24 cellular contexts compared by ENCODE assay signal in the genomic region with DNA sequence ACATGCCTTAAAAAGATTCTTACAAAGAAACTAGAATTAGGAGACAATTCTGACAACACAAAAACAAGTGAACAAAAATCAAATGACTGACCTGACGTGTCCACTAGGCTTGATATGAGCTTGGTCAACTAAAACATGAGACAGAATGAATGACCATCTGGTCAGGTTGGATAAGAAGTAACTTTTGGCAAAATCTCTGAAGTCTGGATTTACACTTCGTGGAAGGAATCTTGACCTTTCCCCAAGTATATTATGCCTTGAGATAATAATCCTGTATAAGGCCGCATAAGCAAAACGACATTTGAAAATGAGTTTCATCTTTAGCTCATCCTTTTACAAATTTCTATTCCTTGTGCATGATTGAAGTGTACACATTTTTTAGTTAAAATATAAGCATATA. TPM values are rescaled to one million over a fixed set of nuclear protein-coding genes. Genes with fewer than 3 reads are reported as not detected.
"Had no signal": no experiment of that assay in that cellular context is flagged by ENCODE, and none has a peak within 500 bp of the region (broad histone marks: within the 10 kb centered on the region; RNA-seq: fewer than 3 reads in every experiment).

No MANE protein-coding gene starts in this region.

- H3K27me3 Mint-ChIP-seq: type B pancreatic cell had no signal

- H3K9ac ChIP-seq: parathyroid adenoma had no signal

- H3K4me1 Mint-ChIP-seq: immature natural killer cell; stimulated activated memory B cell treated with anti-CD40 and anti-IgM and Interleukin-4, amounts not matched to agents 10 μg/mL and 1 μg/mL and 100 μg/mL, for 72 hours had no signal

- H3K4me3 ChIP-seq: lung, spleen, thyroid gland had no signal

- H3K27ac ChIP-seq: epithelial cell of prostate, esophagus muscularis mucosa, gastroesophageal sphincter, left ventricle myocardium inferior, parathyroid adenoma, psoas muscle, spleen, thyroid gland had no signal

- H3K79me2 ChIP-seq: parathyroid adenoma had no signal

- DNase-seq: cortex of kidney; effector memory CD8-positive, alpha-beta T cell; glutamatergic neuron; immature natural killer cell; left cardiac atrium; left ventricle myocardium inferior; mesendoderm; naive B cell; psoas muscle; spleen; stimulated activated CD4-positive, alpha-beta T cell treated with anti-CD3 and anti-CD28 coated beads, Interleukin-15, amount 100 ng/mL, for 24 hours; stimulated activated CD4-positive, alpha-beta T cell treated with anti-CD3 and anti-CD28 coated beads, Interleukin-1b, Interleukin-23, amount 100 ng/mL, for 48 hours; stimulated activated CD4-positive, alpha-beta T cell treated with anti-CD3 and anti-CD28 coated beads, Interleukin-4, amount 100 ng/mL, for 24 hours; thyroid gland had no signal

- H3K27ac Mint-ChIP-seq: effector memory CD8-positive, alpha-beta T cell; immature natural killer cell; naive B cell; nephron; stimulated activated memory B cell treated with anti-CD40 and anti-IgM and Interleukin-4, amounts not matched to agents 10 μg/mL and 1 μg/mL and 100 μg/mL, for 72 hours; stimulated activated naive CD8-positive, alpha-beta T cell treated with anti-CD3 and anti-CD28 coated beads, Interleukin-15, Interleukin-2, amounts not matched to agents 100 ng/mL and 50 ng/mL, for 24 hours; type B pancreatic cell had no signal

- H3K36me3 Mint-ChIP-seq: immature natural killer cell; naive B cell; stimulated activated memory B cell treated with anti-CD40 and anti-IgM and Interleukin-4, amounts not matched to agents 10 μg/mL and 1 μg/mL and 100 μg/mL, for 72 hours; type B pancreatic cell had no signal

- H3K36me3 ChIP-seq: esophagus muscularis mucosa, gastroesophageal sphincter, left ventricle myocardium inferior, spleen, thyroid gland had no signal

- H3K27me3 ChIP-seq: thyroid gland had no signal

- H3K4me3 Mint-ChIP-seq: effector memory CD8-positive, alpha-beta T cell; immature natural killer cell; naive B cell; nephron; stimulated activated memory B cell treated with anti-CD40 and anti-IgM and Interleukin-4, amounts not matched to agents 10 μg/mL and 1 μg/mL and 100 μg/mL, for 72 hours; stimulated activated naive CD8-positive, alpha-beta T cell treated with anti-CD3 and anti-CD28 coated beads, Interleukin-15, Interleukin-2, amounts not matched to agents 100 ng/mL and 50 ng/mL, for 24 hours; type B pancreatic cell had no signal

- ATAC-seq: effector memory CD8-positive, alpha-beta T cell; gastroesophageal sphincter; psoas muscle; stimulated activated memory B cell treated with anti-CD40 and anti-IgM and Interleukin-4, amounts not matched to agents 10 μg/mL and 1 μg/mL and 100 μg/mL, for 72 hours had no signal

- H3K9me3 ChIP-seq: esophagus muscularis mucosa, psoas muscle, thyroid gland had no signal

- H3K9me3 Mint-ChIP-seq: effector memory CD8-positive, alpha-beta T cell; nephron; stimulated activated memory B cell treated with anti-CD40 and anti-IgM and Interleukin-4, amounts not matched to agents 10 μg/mL and 1 μg/mL and 100 μg/mL, for 72 hours; stimulated activated naive CD8-positive, alpha-beta T cell treated with anti-CD3 and anti-CD28 coated beads, Interleukin-15, Interleukin-2, amounts not matched to agents 100 ng/mL and 50 ng/mL, for 24 hours; type B pancreatic cell had no signal

- H3K4me1 ChIP-seq: gastroesophageal sphincter, psoas muscle, thyroid gland had no signal

RNA-seq across cellular contexts. Expression of a gene that starts 1.1 kb away (rescaled TPM):
- total RNA-seq: fibroblast of villous mesenchyme had no signal
- polyA plus RNA-seq: immature natural killer cell had no signal
